ENCODE assay signal across 17 cellular contexts in the genomic region with DNA sequence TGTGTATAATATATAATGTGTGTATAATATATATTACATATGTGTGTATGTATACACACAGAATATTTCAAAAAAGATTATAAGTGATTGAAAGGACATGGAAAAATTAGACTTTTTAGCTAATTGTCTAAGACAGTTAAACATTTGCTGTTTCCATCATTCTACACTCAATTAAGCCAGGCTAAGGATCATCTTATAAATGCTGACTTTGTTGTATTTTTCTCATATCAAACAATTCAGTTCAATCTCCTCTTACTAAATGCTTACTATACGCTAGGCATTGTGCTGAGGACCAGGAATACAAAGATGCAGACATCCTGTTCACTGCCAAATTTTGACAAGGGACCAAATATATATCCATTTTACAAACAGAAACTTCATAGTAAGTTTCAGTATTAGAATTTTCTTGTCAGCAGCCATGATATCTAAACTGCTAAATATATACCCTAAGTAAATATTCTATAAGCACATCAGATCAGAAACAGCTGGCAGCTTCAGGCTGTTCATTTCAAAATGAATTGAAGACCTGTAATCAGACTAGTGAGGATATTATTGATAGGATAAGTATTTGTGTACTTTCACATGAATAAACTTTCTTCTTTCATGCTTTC. TPM values are rescaled to one million over a fixed set of nuclear protein-coding genes. Genes with fewer than 3 reads are reported as not detected.
DNase-seq lines count a peak whose midpoint lies in the region; ATAC-seq and TF ChIP-seq lines count a peak whose summit lies in the region.
"Had no signal": no experiment of that assay in that cellular context is flagged by ENCODE, and none has a peak within 500 bp of the region (broad histone marks: within the 10 kb centered on the region; RNA-seq: fewer than 3 reads in every experiment).

No MANE protein-coding gene starts in this region.

- intact Hi-C loops in CD4-positive, alpha-beta T cell (cut with DNase I, micrococcal nuclease), result loop anchor here in 1 of 2 experiments (5.0 kb wide), 1 partner anchor 68 kb away; no protein-coding TSS in a partner anchor
- intact Hi-C loops in Caco-2 (cut with micrococcal nuclease; ENCODE audit: unreplicated experiment), result no loop called here

- peaks cover 77% of the 10 kb centered on the region for H3K4me1 Mint-ChIP-seq in CD4-positive, alpha-beta T cell (ENCODE audit: low read depth)
- H3K4me1 Mint-ChIP-seq in T-cell, result peaks cover 69 to 74% (median 70%) of the 10 kb centered on the region in 3 donors
- H3K4me1 Mint-ChIP-seq in Caco-2 (ENCODE audit: low read depth, unreplicated experiment), result peaks cover 2% of the 10 kb centered on the region

- no TSS peak for BruUV-seq in Caco-2 (replicated peaks; lab: Mats Ljungman, UMichigan)

- 0 out of 2 replicates have a peak, but pooled peaks cover 4% of the 10 kb centered on the region for H3K4me1 ChIP-seq in Caco-2

- no peaks in the 10 kb centered on the region for H3K9me3 ChIP-seq in CD4-positive, alpha-beta T cell (ENCODE audit: control insufficient read depth, low read length)
- H3K9me3 ChIP-seq in MG63 (no peaks in the 10 kb centered on the region), Caco-2 (no peaks in the 10 kb centered on the region)
- H3K9me3 ChIP-seq: thoracic aorta had no signal

- no peak for ATAC-seq in CD4-positive, alpha-beta T cell (ENCODE audit: poor library complexity)
- peak; percentile 26 for ATAC-seq in GM19035 (IDR thresholded peaks at IDR 0.05; ENCODE audit: unreplicated experiment)
- peak; percentile 31 for ATAC-seq in HG02973 (IDR thresholded peaks at IDR 0.05; ENCODE audit: unreplicated experiment)
- no peak for ATAC-seq in T-cell (replicated peaks in 1 of 4)
- ATAC-seq: activated CD4-positive, CD25-positive, alpha-beta regulatory T cell treated with anti-CD3 and anti-CD28 coated beads, Interleukin-2, amount 50 U/mL, for 24 hours; left lobe of liver had no signal

- H3K27ac Mint-ChIP-seq in CD4-positive, alpha-beta T cell, result peak overlapping the region; percentile 73
- H3K27ac Mint-ChIP-seq in T-cell, result peak overlapping the region; percentile 55 to 92
- H3K27ac Mint-ChIP-seq in Caco-2 (ENCODE audit: unreplicated experiment), result no peak overlapping the region

- H3K4me3 ChIP-seq in MG63, result no peak overlapping the region
- no peak overlapping the region for H3K4me3 ChIP-seq in Caco-2 (ENCODE audit: low read depth, low read length)
- H3K4me3 ChIP-seq: hepatocyte, thoracic aorta had no signal

- no peak for DNase-seq in CD4-positive, alpha-beta T cell
- DNase-seq in T-cell, result no peak
- no peak for DNase-seq in GM19240 (ENCODE audit: insufficient read length, low spot score)
- no peak for DNase-seq in NCI-H1694 treated with DMSO at 0.1 percent for 48 hours (lab: John Stamatoyannopoulos, UW)
- no peak for DNase-seq in MG63
- no peak for DNase-seq in Caco-2
- DNase-seq: activated effector memory CD4-positive, alpha-beta T cell treated with anti-CD3 and anti-CD28 coated beads, Interleukin-2, amount 50 U/mL, for 16 hours; Kasumi-1; NCI-H1930; NCI-H526 had no signal

- CTCF ChIA-PET in CD4-positive, alpha-beta T cell (lab: Charles Lee), result interaction anchor here (2.7 kb wide), 1 partner anchor 18 kb away, joined by 13 read pairs; no protein-coding TSS in a partner anchor
- CTCF ChIA-PET in T-cell (lab: Charles Lee) (no interaction called here), Caco-2 (lab: Charles Lee) (no interaction called here)

- POLR2A ChIA-PET in CD4-positive, alpha-beta T cell (lab: Charles Lee), result interaction anchor here (1.5 to 3.6 kb wide), 3 partner anchors 18 to 68 kb away, joined by 4 to 64 read pairs (median 63); no protein-coding TSS in a partner anchor
- POLR2A ChIA-PET in T-cell (lab: Charles Lee), result interaction anchor here in 1 of 2 donors (0.6 kb wide), 1 partner anchor 58 kb away, joined by 3 read pairs; no protein-coding TSS in a partner anchor
- POLR2A ChIA-PET in Caco-2 (lab: Charles Lee), result no interaction called here

- H3K36me3 Mint-ChIP-seq in CD4-positive, alpha-beta T cell (ENCODE audit: low read depth), result no peaks in the 10 kb centered on the region
- H3K36me3 Mint-ChIP-seq in T-cell (peaks cover 3% of the 10 kb centered on the region), Caco-2 (ENCODE audit: insufficient read depth, unreplicated experiment) (no peaks in the 10 kb centered on the region)

- H3K36me3 ChIP-seq in MG63 (no peaks in the 10 kb centered on the region), Caco-2 (ENCODE audit: control insufficient read depth, insufficient read depth, low read length) (no peaks in the 10 kb centered on the region)
- H3K36me3 ChIP-seq: thoracic aorta had no signal

- no peaks in the 10 kb centered on the region for H3K27me3 ChIP-seq in CD4-positive, alpha-beta T cell (ENCODE audit: control insufficient read depth, insufficient read depth, low read length)
- no peaks in the 10 kb centered on the region for H3K27me3 ChIP-seq in MG63
- no peaks in the 10 kb centered on the region for H3K27me3 ChIP-seq in Caco-2 (replicated peaks; ENCODE audit: control insufficient read depth, insufficient read depth, low read length)
- H3K27me3 ChIP-seq: hepatocyte had no signal

- H3K27ac ChIP-seq in CD4-positive, alpha-beta T cell (ENCODE audit: low read depth, low read length), result no peak overlapping the region
- H3K27ac ChIP-seq: hepatocyte, thoracic aorta had no signal

- H3K4me3 Mint-ChIP-seq in CD4-positive, alpha-beta T cell, result no peak overlapping the region
- no peak overlapping the region for H3K4me3 Mint-ChIP-seq in T-cell
- H3K4me3 Mint-ChIP-seq in Caco-2 (ENCODE audit: unreplicated experiment), result no peak overlapping the region

- no peaks in the 10 kb centered on the region for H3K27me3 Mint-ChIP-seq in CD4-positive, alpha-beta T cell
- H3K27me3 Mint-ChIP-seq in T-cell (no peaks in the 10 kb centered on the region), Caco-2 (ENCODE audit: insufficient read depth, unreplicated experiment) (no peaks in the 10 kb centered on the region)

- H3K9me3 Mint-ChIP-seq in CD4-positive, alpha-beta T cell, result peaks cover 3% of the 10 kb centered on the region
- H3K9me3 Mint-ChIP-seq in T-cell (no peaks in the 10 kb centered on the region), Caco-2 (ENCODE audit: unreplicated experiment) (no peaks in the 10 kb centered on the region)

- no peak for TF ChIP-seq CTCF in CD4-positive, alpha-beta T cell (IDR thresholded peaks at IDR 0.05)
- no peak for TF ChIP-seq CTCF in Caco-2 (IDR thresholded peaks at IDR 0.05; ENCODE audit: insufficient read depth in 1 of 2, low read depth in 1 of 2, low read length in 1 of 2, severe bottlenecking in 1 of 2, unreplicated experiment in 1 of 2)

RNA-seq across cellular contexts. Expression of a gene that starts 10.3 kb away (rescaled TPM):
- 1 to 10 TPM; 3.8 to 6.0 TPM for total RNA-seq in CD4-positive, alpha-beta T cell
- total RNA-seq in T-cell (100 to 1,000 TPM in 1 of 5 donors, 10 to 100 TPM in 4; 18.5 to 106 (median 52.3) TPM), Caco-2 (2022) (0.68 and 0.77 TPM in 2 replicates)
- total RNA-seq in MG63 (2014; rRNA removed; shearing (Covaris generic); ENCODE audit: low replicate concordance), result not detected in 2 replicates
- total RNA-seq: bronchial epithelial cell had no signal

Comparison
In these comparisons a context has a peak if more than half of its experiments do, and no peak if none do; other contexts are left out.
1. ATAC-seq: peak in GM19035 (single experiment) and HG02973 (single experiment); none in CD4-positive, alpha-beta T cell (single experiment) and T-cell (0 of 4).